1 cellular context compared by ENCODE assay signal in genomic region chr9:70484232-70485130, GRCh38.
TF ChIP-seq lines count a peak whose summit lies in the region.

No MANE protein-coding gene starts in this region.

TF ChIP-seq in HepG2, 621 proteins besides CTCF, POLR2A, EP300 and RAD21 (continued from another document):
- TF ChIP-seq SNAPC4 (CRISPR knock-in tag; IDR thresholded peaks at IDR 0.05) (no peak), CCAR2 (optimal IDR thresholded peaks at IDR 0.05; ENCODE audit: low read depth, low read length) (no peak), ZNF646 (CRISPR knock-in tag; IDR thresholded peaks at IDR 0.05) (no peak), SMC3 (IDR thresholded peaks at IDR 0.05; ENCODE audit: low read length) (peak; percentile 94), ZNF720 (CRISPR knock-in tag; IDR thresholded peaks at IDR 0.05) (no peak), MAZ (IDR thresholded peaks at IDR 0.05; ENCODE audit: borderline replicate concordance, low read depth, low read length) (no peak), MAZ (CRISPR knock-in tag; IDR thresholded peaks at IDR 0.05; ENCODE audit: low read depth) (no peak), TEAD3 (CRISPR knock-in tag; optimal IDR thresholded peaks at IDR 0.05; ENCODE audit: borderline replicate concordance) (peak; percentile 9), KDM5A (IDR thresholded peaks at IDR 0.05; ENCODE audit: borderline replicate concordance, low read length) (no peak), ZBTB3 (CRISPR knock-in tag; IDR thresholded peaks at IDR 0.05; ENCODE audit: borderline replicate concordance, low read depth) (no peak), STAG1 (CRISPR knock-in tag; IDR thresholded peaks at IDR 0.05) (peak; percentile 85), ZNF572 (CRISPR knock-in tag; IDR thresholded peaks at IDR 0.05) (no peak), RXRB (CRISPR knock-in tag; IDR thresholded peaks at IDR 0.05; ENCODE audit: borderline replicate concordance) (peak; percentile 36; the same call in 1 of the 2 replicates), ZUFSP (CRISPR knock-in tag; IDR thresholded peaks at IDR 0.05; ENCODE audit: borderline replicate concordance) (no peak), NFIB (CRISPR knock-in tag; IDR thresholded peaks at IDR 0.05; ENCODE audit: borderline replicate concordance) (no peak), ONECUT2 (CRISPR knock-in tag; IDR thresholded peaks at IDR 0.05) (no peak), MED1 (CRISPR knock-in tag; IDR thresholded peaks at IDR 0.05) (no peak)
- TF ChIP-seq, protein P1, sequence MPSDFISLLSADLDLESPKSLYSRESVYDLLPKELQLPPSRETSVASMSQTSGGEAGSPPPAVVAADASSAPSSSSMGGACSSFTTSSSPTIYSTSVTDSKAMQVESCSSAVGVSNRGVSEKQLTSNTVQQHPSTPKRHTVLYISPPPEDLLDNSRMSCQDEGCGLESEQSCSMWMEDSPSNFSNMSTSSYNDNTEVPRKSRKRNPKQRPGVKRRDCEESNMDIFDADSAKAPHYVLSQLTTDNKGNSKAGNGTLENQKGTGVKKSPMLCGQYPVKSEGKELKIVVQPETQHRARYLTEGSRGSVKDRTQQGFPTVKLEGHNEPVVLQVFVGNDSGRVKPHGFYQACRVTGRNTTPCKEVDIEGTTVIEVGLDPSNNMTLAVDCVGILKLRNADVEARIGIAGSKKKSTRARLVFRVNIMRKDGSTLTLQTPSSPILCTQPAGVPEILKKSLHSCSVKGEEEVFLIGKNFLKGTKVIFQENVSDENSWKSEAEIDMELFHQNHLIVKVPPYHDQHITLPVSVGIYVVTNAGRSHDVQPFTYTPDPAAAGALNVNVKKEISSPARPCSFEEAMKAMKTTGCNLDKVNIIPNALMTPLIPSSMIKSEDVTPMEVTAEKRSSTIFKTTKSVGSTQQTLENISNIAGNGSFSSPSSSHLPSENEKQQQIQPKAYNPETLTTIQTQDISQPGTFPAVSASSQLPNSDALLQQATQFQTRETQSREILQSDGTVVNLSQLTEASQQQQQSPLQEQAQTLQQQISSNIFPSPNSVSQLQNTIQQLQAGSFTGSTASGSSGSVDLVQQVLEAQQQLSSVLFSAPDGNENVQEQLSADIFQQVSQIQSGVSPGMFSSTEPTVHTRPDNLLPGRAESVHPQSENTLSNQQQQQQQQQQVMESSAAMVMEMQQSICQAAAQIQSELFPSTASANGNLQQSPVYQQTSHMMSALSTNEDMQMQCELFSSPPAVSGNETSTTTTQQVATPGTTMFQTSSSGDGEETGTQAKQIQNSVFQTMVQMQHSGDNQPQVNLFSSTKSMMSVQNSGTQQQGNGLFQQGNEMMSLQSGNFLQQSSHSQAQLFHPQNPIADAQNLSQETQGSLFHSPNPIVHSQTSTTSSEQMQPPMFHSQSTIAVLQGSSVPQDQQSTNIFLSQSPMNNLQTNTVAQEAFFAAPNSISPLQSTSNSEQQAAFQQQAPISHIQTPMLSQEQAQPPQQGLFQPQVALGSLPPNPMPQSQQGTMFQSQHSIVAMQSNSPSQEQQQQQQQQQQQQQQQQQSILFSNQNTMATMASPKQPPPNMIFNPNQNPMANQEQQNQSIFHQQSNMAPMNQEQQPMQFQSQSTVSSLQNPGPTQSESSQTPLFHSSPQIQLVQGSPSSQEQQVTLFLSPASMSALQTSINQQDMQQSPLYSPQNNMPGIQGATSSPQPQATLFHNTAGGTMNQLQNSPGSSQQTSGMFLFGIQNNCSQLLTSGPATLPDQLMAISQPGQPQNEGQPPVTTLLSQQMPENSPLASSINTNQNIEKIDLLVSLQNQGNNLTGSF (CRISPR knock-in tag; IDR thresholded peaks at IDR 0.05), result no peak
